Comparison of ENCODE assay signal across 19 cellular contexts in genomic region chr10:117132751-117133231, GRCh38. TPM values are rescaled to one million over a fixed set of nuclear protein-coding genes. Genes with fewer than 3 reads are reported as not detected.
DNase-seq lines count a peak whose midpoint lies in the region; ATAC-seq, FAIRE-seq and TF ChIP-seq lines count a peak whose summit lies in the region.
"Had no signal": no experiment of that assay in that cellular context is flagged by ENCODE, and none has a peak within 500 bp of the region (broad histone marks: within the 10 kb centered on the region; RNA-seq: fewer than 3 reads in every experiment).

No MANE protein-coding gene starts in this region.

- ATAC-seq in HG03457 (IDR thresholded peaks at IDR 0.05; ENCODE audit: unreplicated experiment), result no peak
- ATAC-seq: activated naive CD4-positive, alpha-beta T cell treated with anti-CD3 and anti-CD28 coated beads, Interleukin-2, amount 50 U/mL, for 72 hours; left colon had no signal

- no peak overlapping the region for H3K27ac ChIP-seq in endodermal cell (ENCODE audit: low read depth, low read length)

- FAIRE-seq in GM12891 (lab: Jason Lieb, UNC), result no peak

- H3K4me3 ChIP-seq in H7 (ENCODE audit: insufficient read depth, low read depth, low read length), result no peak overlapping the region
- peak overlapping the region; percentile 65 for H3K4me3 ChIP-seq in endodermal cell (ENCODE audit: low read length)

- H3K4me1 Mint-ChIP-seq in endodermal cell (peaks cover 31% of the 10 kb centered on the region), nephron progenitor cell (peaks cover 35% of the 10 kb centered on the region)

- H3K27ac Mint-ChIP-seq in endodermal cell, result no peak overlapping the region
- no peak overlapping the region for H3K27ac Mint-ChIP-seq in nephron progenitor cell
- H3K27ac Mint-ChIP-seq: CD14-positive monocyte had no signal

- peak overlapping the region; percentile 45 for H3K4me3 Mint-ChIP-seq in endodermal cell
- H3K4me3 Mint-ChIP-seq in nephron progenitor cell, result peak overlapping the region; percentile 63
- H3K4me3 Mint-ChIP-seq: activated CD4-positive, alpha-beta memory T cell treated with anti-CD3 and anti-CD28 coated beads, Interleukin-2, amount 10 ng/mL, durations not matched to agents 7 days and 5 days had no signal

- 2% methylated on average over 20 to 27 of the region's 27 CpGs for WGBS in endodermal cell (ENCODE audit: insufficient coverage in 1 of 2, insufficient read length in 1 of 2), 2 experiments

- DNase-seq in ELF-1 (ENCODE audit: low read depth, low spot score) (peak; percentile 75), H7 (peak; percentile 75), endodermal cell (peak; percentile 77), nephron progenitor cell (peak; percentile 31), SKM-1 (lab: John Stamatoyannopoulos, UW; ENCODE audit: unreplicated experiment) (no peak), NCI-H345 (lab: John Stamatoyannopoulos, UW) (no peak), GM12891 (ENCODE audit: insufficient read length, low spot score) (no peak)
- DNase-seq: activated CD4-positive, alpha-beta memory T cell treated with anti-CD3 and anti-CD28 coated beads, Interleukin-2, amount 10 ng/mL, durations not matched to agents 7 days and 5 days; left colon; NCI-H2029; NCI-H774; stimulated activated CD4-positive, alpha-beta T cell treated with anti-CD3 and anti-CD28 coated beads, Interleukin-2, amount 100 ng/mL, for 24 hours had no signal

- H3K27me3 ChIP-seq in H7 (ENCODE audit: control insufficient read depth, insufficient read depth, low read length), result peaks cover 100% of the 10 kb centered on the region
- peaks cover 99% of the 10 kb centered on the region for H3K27me3 ChIP-seq in endodermal cell (ENCODE audit: control insufficient read depth, insufficient read depth, low read length, poor library complexity, severe bottlenecking)

- H3K9me3 ChIP-seq in endodermal cell (ENCODE audit: control insufficient read depth, low read length), result no peaks in the 10 kb centered on the region

- H3K9me3 Mint-ChIP-seq in endodermal cell (no peaks in the 10 kb centered on the region), nephron progenitor cell (no peaks in the 10 kb centered on the region)
- H3K9me3 Mint-ChIP-seq: activated CD4-positive, alpha-beta memory T cell treated with anti-CD3 and anti-CD28 coated beads, Interleukin-2, amount 10 ng/mL, durations not matched to agents 7 days and 5 days; activated naive CD4-positive, alpha-beta T cell treated with anti-CD3 and anti-CD28 coated beads, Interleukin-2, amount 50 U/mL, for 72 hours had no signal

- TF ChIP-seq POLR2A in GM12891 (IDR thresholded peaks at IDR 0.05; ENCODE audit: low read depth, low read length), result no peak

- H3K36me3 Mint-ChIP-seq in endodermal cell (ENCODE audit: low read depth) (no peaks in the 10 kb centered on the region), nephron progenitor cell (ENCODE audit: low read depth) (no peaks in the 10 kb centered on the region)

- H3K27me3 Mint-ChIP-seq in endodermal cell (ENCODE audit: insufficient read depth), result peaks cover 92% of the 10 kb centered on the region
- H3K27me3 Mint-ChIP-seq in nephron progenitor cell (ENCODE audit: low read depth, poor library complexity), result peaks cover 100% of the 10 kb centered on the region

- H3K9ac ChIP-seq in endodermal cell (ENCODE audit: extremely low read depth, low read length, poor library complexity, severe bottlenecking), result no peak overlapping the region

- H3K4me1 ChIP-seq in endodermal cell (ENCODE audit: control insufficient read depth, insufficient read depth, low read length), result peaks cover 6% of the 10 kb centered on the region

- no peaks in the 10 kb centered on the region for H3K36me3 ChIP-seq in H7 (replicated peaks; ENCODE audit: control insufficient read depth, insufficient read depth, low read length)
- no peaks in the 10 kb centered on the region for H3K36me3 ChIP-seq in endodermal cell (ENCODE audit: control insufficient read depth, insufficient read depth, low read length)

- TF ChIP-seq CTCF in endodermal cell (conservative IDR thresholded peaks at IDR 0.05), result no peak
- no peak for TF ChIP-seq CTCF in nephron progenitor cell (IDR thresholded peaks at IDR 0.05)

TF ChIP-seq in GM12891, 5 proteins besides CTCF, POLR2A, EP300 and RAD21:
- TF ChIP-seq PAX5 (IDR thresholded peaks at IDR 0.05; ENCODE audit: insufficient read depth, low read length, severe bottlenecking) (no peak), POLR2AphosphoS5 (IDR thresholded peaks at IDR 0.05; ENCODE audit: low read depth, low read length) (no peak), POU2F2 (IDR thresholded peaks at IDR 0.05; ENCODE audit: low read depth, low read length) (no peak), TAF1 (IDR thresholded peaks at IDR 0.05; ENCODE audit: low read depth, low read length) (no peak), SPI1 (IDR thresholded peaks at IDR 0.05; ENCODE audit: low read depth, low read length) (no peak)

RNA-seq across cellular contexts. Expression of gene VAX1, which starts 5.3 kb away (rescaled TPM):
- total RNA-seq in H7 (2014; rRNA removed; shearing (Covaris generic)), result 0.62 and 0.81 TPM in 2 replicates
- total RNA-seq in endodermal cell, result 1 to 10 TPM; 3.2 to 3.5 TPM
- 0.53 TPM for polyA plus RNA-seq in endodermal cell (2013, experiment 1 of 2)
- 0.46 TPM for polyA plus RNA-seq in endodermal cell (2013, experiment 2 of 2)
- not detected for polyA plus RNA-seq in GM12891 (2012; ENCODE audit: low read depth, missing spikeins)
- total RNA-seq: activated CD4-positive, alpha-beta memory T cell treated with anti-CD3 and anti-CD28 coated beads, Interleukin-2, amount 10 ng/mL, durations not matched to agents 7 days and 5 days; activated naive CD4-positive, alpha-beta T cell treated with anti-CD3 and anti-CD28 coated beads, Interleukin-2, amount 50 U/mL, for 72 hours; glomerular endothelial cell; left colon; myocyte; renal cortical epithelial cell; urinary bladder had no signal
- polyA plus RNA-seq: CD14-positive monocyte, urinary bladder had no signal

Comparison
In these comparisons a context has a peak if more than half of its experiments do, and no peak if none do; other contexts are left out.
1. DNase-seq: peak in ELF-1 (single experiment), H7 (single experiment), endodermal cell (single experiment) and nephron progenitor cell (single experiment); none in SKM-1 (single experiment), NCI-H345 (single experiment) and GM12891 (single experiment).